In genomic region chr15:91127236-91127914, GRCh38 we compare ENCODE assay signal across 1 cellular context.
TF ChIP-seq lines count a peak whose summit lies in the region.

No MANE protein-coding gene starts in this region.

TF ChIP-seq in GM23338, 12 proteins besides CTCF, POLR2A, EP300 and RAD21 (continued from another document):
- no peak for TF ChIP-seq ZNF331 (CRISPR knock-in tag; IDR thresholded peaks at IDR 0.05; ENCODE audit: low read depth)
- TF ChIP-seq REST (IDR thresholded peaks at IDR 0.05; ENCODE audit: unreplicated experiment) = no peak
- TF ChIP-seq POLR2AphosphoS5 (IDR thresholded peaks at IDR 0.05; ENCODE audit: low read depth) = no peak
- TF ChIP-seq NANOG (IDR thresholded peaks at IDR 0.05; ENCODE audit: borderline replicate concordance) = no peak
- no peak for TF ChIP-seq ETS1 (IDR thresholded peaks at IDR 0.05)
TF ChIP-seq in GM23338: peak in this region for 0.
